In genomic region chr11:64971421-64972233, GRCh38 we compare ENCODE assay signal across 8 cellular contexts. TPM values are rescaled to one million over a fixed set of nuclear protein-coding genes. Genes with fewer than 3 reads are reported as not detected.
DNase-seq lines count a peak whose midpoint lies in the region; ATAC-seq and TF ChIP-seq lines count a peak whose summit lies in the region.

TSS of gene MAJIN (minus strand) at chr11:64972108. CDS start at chr11:64959405, 12,703 bp downstream.

- peak within 1 kb of the TSS; percentile 75 for H3K27ac ChIP-seq in colonic mucosa

- no peaks in the 10 kb centered on the region for H3K36me3 ChIP-seq in colonic mucosa

- peaks cover 8% of the 10 kb centered on the region for H3K4me1 ChIP-seq in colonic mucosa

- TF ChIP-seq CTCF in colonic mucosa (IDR thresholded peaks at IDR 0.05) (no peak), lower leg skin (IDR thresholded peaks at IDR 0.05) (no peak)

- H3K9ac ChIP-seq in colonic mucosa (ENCODE audit: low read depth in 2 of 2, low read length in 2 of 2), result peak within 1 kb of the TSS; percentile 3 to 50

- no peaks in the 10 kb centered on the region for H3K9me3 ChIP-seq in colonic mucosa

- H3K4me3 ChIP-seq in colonic mucosa (peak within 1 kb of the TSS; percentile 32), lower leg skin (ENCODE audit: low read depth, poor library complexity, severe bottlenecking) (no peak within 1 kb of the TSS)

- no peak for TF ChIP-seq POLR2A in lower leg skin (IDR thresholded peaks at IDR 0.05)

- intact Hi-C loops in colonic mucosa (cut with DNase I), result no loop called here
- intact Hi-C loops in lower leg skin (cut with DNase I; ENCODE audit: low total_unique reads), result no loop called here

- DNase-seq in GM19238 (ENCODE audit: insufficient read length, low spot score) (peak; percentile 63), colonic mucosa (peak; percentile 92), lower leg skin (ENCODE audit: low spot score in 2 of 2) (peak; percentile 49 to 96), dedifferentiated amniotic fluid mesenchymal stem cell (ENCODE audit: extremely low spot score) (no peak)
- peak; percentile 75 to 88 for DNase-seq in activated CD4-positive, alpha-beta T cell treated with anti-CD3 and anti-CD28 coated beads, Interleukin-2, amount 50 U/mL, for 24 hours (ENCODE audit: low read depth in 1 of 2, low spot score in 1 of 2)
- DNase-seq in stimulated activated CD4-positive, alpha-beta T cell treated with anti-CD3 and anti-CD28 coated beads, Interleukin-4, amount 100 ng/mL, for 1 hour, result peak; percentile 93

- whole genome bisulfite sequencing in lower leg skin, 2 donors, result 27% methylated on average over 64 to 68 of the region's 69 CpGs

- ATAC-seq in HG03457 (IDR thresholded peaks at IDR 0.05; ENCODE audit: unreplicated experiment) (no peak), GM21360 (IDR thresholded peaks at IDR 0.05; ENCODE audit: unreplicated experiment) (no peak)

- H3K27me3 ChIP-seq in colonic mucosa, result no peaks in the 10 kb centered on the region

RNA-seq across cellular contexts. Expression of gene MAJIN, which starts in this region (rescaled TPM):
- total RNA-seq in colonic mucosa (not detected), lower leg skin (not detected)

Comparison
In these comparisons a context has a peak if more than half of its experiments do, and no peak if none do; other contexts are left out.
1. Peak in DNase-seq, H3K4me3 ChIP-seq, H3K27ac ChIP-seq and H3K9ac ChIP-seq in colonic mucosa; RNA of the gene not detected or under 1 TPM.
2. Peak in DNase-seq in lower leg skin; RNA of the gene not detected or under 1 TPM.